In the genomic region with DNA sequence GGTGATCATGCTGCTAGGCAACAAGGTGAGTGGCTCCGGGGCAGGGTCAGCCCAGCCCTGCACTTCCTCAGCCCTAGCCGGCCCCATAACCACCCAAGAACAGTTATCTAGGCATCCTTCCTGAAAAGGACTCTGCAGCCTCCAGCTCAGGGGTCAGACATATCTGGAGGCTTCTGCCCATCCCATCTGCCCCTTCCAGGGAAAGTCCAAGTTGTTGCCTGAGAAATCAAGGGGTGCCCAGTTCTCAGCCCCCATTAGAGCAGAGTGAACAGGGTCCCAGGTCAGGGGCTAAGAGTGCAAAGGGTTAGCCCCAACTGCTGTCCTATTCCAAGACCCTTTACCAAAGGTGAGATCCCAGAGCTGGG, we compare ENCODE assay signal across 12 cellular contexts. TPM values are rescaled to one million over a fixed set of nuclear protein-coding genes. Genes with fewer than 3 reads are reported as not detected.
DNase-seq lines count a peak whose midpoint lies in the region; TF ChIP-seq lines count a peak whose summit lies in the region.
"Had no signal": no experiment of that assay in that cellular context is flagged by ENCODE, and none has a peak within 500 bp of the region (broad histone marks: within the 10 kb centered on the region; RNA-seq: fewer than 3 reads in every experiment).

No MANE protein-coding gene starts in this region.

- H3K9me3 Mint-ChIP-seq in T-helper 2 cell treated with Interferon-gamma antibody and Interleukin-4, amounts not matched to agents 5 μg/mL and 100 μg/mL, for 36 hours: no peaks in the 10 kb centered on the region

- H3K4me3 Mint-ChIP-seq in T-helper 2 cell treated with Interferon-gamma antibody and Interleukin-4, amounts not matched to agents 5 μg/mL and 100 μg/mL, for 36 hours: peak overlapping the region; percentile 72

- TF ChIP-seq CTCF in HL-60 (IDR thresholded peaks at IDR 0.05; ENCODE audit: insufficient read depth, low read length) (no peak), breast epithelium (IDR thresholded peaks at IDR 0.05) (no peak), neutrophil (IDR thresholded peaks at IDR 0.05) (no peak)

- H3K4me1 ChIP-seq in breast epithelium (no peaks in the 10 kb centered on the region), neutrophil (ENCODE audit: control insufficient read depth in 1 of 2, insufficient read depth in 1 of 2, low read depth in 1 of 2, low read length in 1 of 2) (peaks cover 86 to 87% of the 10 kb centered on the region in 2 experiments)

- H3K27me3 Mint-ChIP-seq in T-helper 2 cell treated with Interferon-gamma antibody and Interleukin-4, amounts not matched to agents 5 μg/mL and 100 μg/mL, for 36 hours (ENCODE audit: low read depth): no peaks in the 10 kb centered on the region

- H3K27me3 ChIP-seq in HL-60 (ENCODE audit: insufficient read depth, poor library complexity, severe bottlenecking) (no peaks in the 10 kb centered on the region), breast epithelium (peaks cover 0 to 25% of the 10 kb centered on the region in 2 donors), neutrophil (no peaks in the 10 kb centered on the region)

- peaks cover 65% of the 10 kb centered on the region for H3K4me1 Mint-ChIP-seq in T-helper 2 cell treated with Interferon-gamma antibody and Interleukin-4, amounts not matched to agents 5 μg/mL and 100 μg/mL, for 36 hours (ENCODE audit: low read depth)

- no peaks in the 10 kb centered on the region for H3K36me3 ChIP-seq in breast epithelium
- peaks cover 38% of the 10 kb centered on the region for H3K36me3 ChIP-seq in neutrophil
- H3K36me3 ChIP-seq: thoracic aorta had no signal

- peak overlapping the region; percentile 17; the same call in 1 of the 2 replicates for H3K27ac ChIP-seq in HL-60 (replicated peaks)
- peak overlapping the region; percentile 69 to 76 for H3K27ac ChIP-seq in breast epithelium
- H3K27ac ChIP-seq in neutrophil: peak overlapping the region; percentile 98

- no peaks in the 10 kb centered on the region for H3K9me3 ChIP-seq in breast epithelium
- H3K9me3 ChIP-seq in neutrophil: no peaks in the 10 kb centered on the region
- H3K9me3 ChIP-seq: thoracic aorta had no signal

- H3K4me3 ChIP-seq in HL-60 (replicated peaks; ENCODE audit: insufficient read depth, low read length): no peak overlapping the region
- H3K4me3 ChIP-seq in breast epithelium: no peak overlapping the region
- peak overlapping the region; percentile 53 to 89 for H3K4me3 ChIP-seq in neutrophil (ENCODE audit: low read depth in 1 of 2, low read length in 1 of 2)
- H3K4me3 ChIP-seq: smooth muscle cell had no signal

- intact Hi-C loops in breast epithelium (cut with DNase I; ENCODE audit: low total_unique reads): loop anchor here (2.0 kb wide), 1 partner anchor 28 kb away; no protein-coding TSS in a partner anchor

- H3K36me3 Mint-ChIP-seq in T-helper 2 cell treated with Interferon-gamma antibody and Interleukin-4, amounts not matched to agents 5 μg/mL and 100 μg/mL, for 36 hours (ENCODE audit: low read depth): peaks cover 46% of the 10 kb centered on the region

- no peak for DNase-seq in T-helper 2 cell treated with Interferon-gamma antibody and Interleukin-4, amounts not matched to agents 5 μg/mL and 100 μg/mL, for 36 hours (ENCODE audit: low spot score)
- DNase-seq in T-helper 2 cell (no peak), HL-60 (ENCODE audit: low read depth in 1 of 2, low spot score in 1 of 2) (no peak), breast epithelium (ENCODE audit: low spot score in 2 of 2) (no peak), superior temporal gyrus (ENCODE audit: extremely low spot score) (no peak), NCI-H2081 treated with DMSO at 0.1 percent for 48 hours (lab: John Stamatoyannopoulos, UW) (no peak)
- DNase-seq in stimulated activated CD4-positive, alpha-beta T cell treated with anti-CD3 and anti-CD28 coated beads, Interleukin-15, amount 100 ng/mL, for 24 hours: no peak

- peak overlapping the region; percentile 69 for H3K27ac Mint-ChIP-seq in T-helper 2 cell treated with Interferon-gamma antibody and Interleukin-4, amounts not matched to agents 5 μg/mL and 100 μg/mL, for 36 hours

- no peak for TF ChIP-seq POLR2A in breast epithelium (IDR thresholded peaks at IDR 0.05)

RNA-seq across cellular contexts. Expression of a gene that starts 4.1 kb away (rescaled TPM):
- 10 to 100 TPM; 15.8 to 82.8 (median 36.4) TPM for total RNA-seq in breast epithelium

RNA-seq across cellular contexts. Expression of a gene that starts 7.3 kb away (rescaled TPM):
- 1 to 10 TPM in 2 of 3 donors, under 1 TPM in 1; 0.98 to 2.1 (median 2.0) TPM for total RNA-seq in breast epithelium
- total RNA-seq: smooth muscle cell had no signal

RNA-seq across cellular contexts. Expression of a gene that starts 31.6 kb away (rescaled TPM):
- 1 to 10 TPM in 1 of 3 donors, under 1 TPM in 2; 0.32 to 2.0 (median 0.98) TPM for total RNA-seq in breast epithelium
- total RNA-seq: activated CD8-positive, alpha-beta memory T cell treated with anti-CD3 and anti-CD28 coated beads for 36 hours; NCI-H460; smooth muscle cell had no signal

RNA-seq across cellular contexts. Expression of a gene that starts 31.8 kb away (rescaled TPM):
- 10 to 100 TPM; 20.6 to 41.3 (median 40.0) TPM for total RNA-seq in breast epithelium

Comparison
In these comparisons a context has a peak if more than half of its experiments do, and no peak if none do; other contexts are left out.
1. H3K27ac ChIP-seq: peak in every context shown above with its lines; median percentile 98 in neutrophil; 72 in breast epithelium; 17 in HL-60.
2. H3K4me3 ChIP-seq: peak in neutrophil (2 of 2); none in HL-60 (single experiment) and breast epithelium (0 of 3).